26 cellular contexts compared by ENCODE assay signal in genomic region chr3:146345900-146346299, GRCh38.
"Had no signal": no experiment of that assay in that cellular context is flagged by ENCODE, and none has a peak within 500 bp of the region (broad histone marks: within the 10 kb centered on the region; RNA-seq: fewer than 3 reads in every experiment).

No MANE protein-coding gene starts in this region.

- H3K4me1 ChIP-seq: parathyroid adenoma, testis, tibial nerve, upper lobe of left lung had no signal

- H3K27ac ChIP-seq: parathyroid adenoma, testis, tibial nerve, upper lobe of left lung, uterus had no signal

- H2AFZ ChIP-seq: parathyroid adenoma had no signal

- H3K4me3 ChIP-seq: lung, mucosa of descending colon, smooth muscle cell, testis, tibial nerve, upper lobe of left lung, uterus had no signal

- H3K27me3 Mint-ChIP-seq: effector memory CD8-positive, alpha-beta T cell; naive B cell; natural killer cell treated with Interleukin-12 subunit alpha and Interleukin-12 subunit beta and Interleukin-15 and Interleukin-18, amount 100 ng/mL, for 72 hours; progenitor cell of endocrine pancreas had no signal

- H3K4me2 ChIP-seq: smooth muscle cell had no signal

- H3K9me3 Mint-ChIP-seq: memory B cell, mesothelial cell of epicardium, neural crest cell had no signal

- H3K36me3 ChIP-seq: tibial nerve, upper lobe of left lung, uterus had no signal

- H3K36me3 Mint-ChIP-seq: memory B cell; mesothelial cell of epicardium; naive B cell; natural killer cell treated with Interleukin-12 subunit alpha and Interleukin-12 subunit beta and Interleukin-15 and Interleukin-18, amount 100 ng/mL, for 72 hours had no signal

- ATAC-seq: effector memory CD8-positive, alpha-beta T cell; left lobe of liver; mucosa of descending colon; natural killer cell treated with Interleukin-12 subunit alpha and Interleukin-12 subunit beta and Interleukin-15 and Interleukin-18, amount 100 ng/mL, for 72 hours; sciatic nerve; stimulated activated naive CD8-positive, alpha-beta T cell treated with anti-CD3 and anti-CD28 coated beads, Interleukin-15, Interleukin-2, amounts not matched to agents 100 U/mL and 50 U/mL, for 24 hours had no signal

- H3K27ac Mint-ChIP-seq: effector memory CD8-positive, alpha-beta T cell; memory B cell; mesothelial cell of epicardium; naive B cell; natural killer cell treated with Interleukin-12 subunit alpha and Interleukin-12 subunit beta and Interleukin-15 and Interleukin-18, amount 100 ng/mL, for 72 hours; progenitor cell of endocrine pancreas had no signal

- H3K9me3 ChIP-seq: mucosa of descending colon, testis, tibial nerve, upper lobe of left lung, uterus had no signal

- H3K4me1 Mint-ChIP-seq: memory B cell, naive B cell, neural crest cell had no signal

- DNase-seq: cortex of kidney; effector memory CD8-positive, alpha-beta T cell; hypothalamus; kidney; mucosa of descending colon; naive B cell; stimulated activated CD4-positive, alpha-beta T cell treated with anti-CD3 and anti-CD28 coated beads, Interleukin-12 subunit alpha, Interleukin-12 subunit beta, amount 100 ng/mL, for 4 hours; stimulated activated CD4-positive, alpha-beta T cell treated with anti-CD3 and anti-CD28 coated beads, Interleukin-1b, Interleukin-23, amount 100 ng/mL, for 48 hours; stimulated activated CD4-positive, alpha-beta T cell treated with anti-CD3 and anti-CD28 coated beads, Interleukin-4, amount 100 ng/mL, for 1 hour; stimulated activated CD8-positive, alpha-beta memory T cell treated with anti-CD3 and anti-CD28 coated beads, Interleukin-4, amount 100 ng/mL, for 48 hours; stimulated activated naive CD8-positive, alpha-beta T cell treated with anti-CD3 and anti-CD28 coated beads, Interleukin-15, Interleukin-2, amounts not matched to agents 100 U/mL and 50 U/mL, for 24 hours; substantia nigra; testis; upper lobe of left lung; uterus had no signal

- H3K9ac ChIP-seq: parathyroid adenoma had no signal

- H3K4me3 Mint-ChIP-seq: effector memory CD8-positive, alpha-beta T cell; memory B cell; mesothelial cell of epicardium; naive B cell; natural killer cell treated with Interleukin-12 subunit alpha and Interleukin-12 subunit beta and Interleukin-15 and Interleukin-18, amount 100 ng/mL, for 72 hours; neural crest cell had no signal

- H3K27me3 ChIP-seq: testis, tibial nerve, upper lobe of left lung, uterus had no signal
